1 cellular context compared by ENCODE assay signal in the genomic region with DNA sequence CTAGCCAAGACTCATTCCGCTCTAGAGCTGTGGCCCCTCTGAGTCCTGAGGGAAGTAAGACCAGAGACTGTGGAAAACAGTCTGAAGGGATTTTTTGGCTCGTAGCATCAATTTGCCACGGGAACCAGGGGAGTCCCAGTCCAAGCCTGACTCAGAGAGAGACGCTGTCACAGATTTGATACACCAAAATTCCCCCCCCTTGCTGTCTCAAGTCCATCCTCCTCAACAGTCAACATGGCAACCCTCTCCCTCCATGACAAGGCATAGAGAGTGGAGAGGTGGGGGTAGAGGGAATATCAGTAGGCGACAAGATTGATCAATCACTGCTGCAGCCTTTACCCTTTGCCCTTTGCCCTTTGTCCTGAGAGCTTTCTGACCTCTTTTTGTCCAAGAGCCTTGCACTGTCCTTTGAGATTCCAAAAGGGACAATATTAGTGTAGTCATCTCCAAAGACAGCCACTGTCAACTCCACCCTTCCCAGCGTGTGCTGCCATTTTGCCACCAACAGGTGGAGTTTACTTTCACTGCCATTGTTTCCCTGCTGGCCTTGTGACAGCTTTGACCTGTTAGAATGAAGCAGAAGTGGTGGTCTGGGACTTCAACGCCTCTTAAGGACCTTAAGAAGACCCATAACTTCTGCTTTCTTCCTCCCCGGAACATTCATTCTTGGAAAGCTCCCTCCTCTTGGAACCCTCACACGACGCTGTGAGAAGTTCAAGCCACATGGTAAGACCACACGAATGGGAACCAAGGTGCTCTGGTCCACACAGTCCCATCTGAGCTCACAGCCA.
TF ChIP-seq lines count a peak whose summit lies in the region.

No MANE protein-coding gene starts in this region.

TF ChIP-seq in A549, 52 proteins besides CTCF, POLR2A, EP300 and RAD21 (continued from another document):
- TF ChIP-seq, protein P1, sequence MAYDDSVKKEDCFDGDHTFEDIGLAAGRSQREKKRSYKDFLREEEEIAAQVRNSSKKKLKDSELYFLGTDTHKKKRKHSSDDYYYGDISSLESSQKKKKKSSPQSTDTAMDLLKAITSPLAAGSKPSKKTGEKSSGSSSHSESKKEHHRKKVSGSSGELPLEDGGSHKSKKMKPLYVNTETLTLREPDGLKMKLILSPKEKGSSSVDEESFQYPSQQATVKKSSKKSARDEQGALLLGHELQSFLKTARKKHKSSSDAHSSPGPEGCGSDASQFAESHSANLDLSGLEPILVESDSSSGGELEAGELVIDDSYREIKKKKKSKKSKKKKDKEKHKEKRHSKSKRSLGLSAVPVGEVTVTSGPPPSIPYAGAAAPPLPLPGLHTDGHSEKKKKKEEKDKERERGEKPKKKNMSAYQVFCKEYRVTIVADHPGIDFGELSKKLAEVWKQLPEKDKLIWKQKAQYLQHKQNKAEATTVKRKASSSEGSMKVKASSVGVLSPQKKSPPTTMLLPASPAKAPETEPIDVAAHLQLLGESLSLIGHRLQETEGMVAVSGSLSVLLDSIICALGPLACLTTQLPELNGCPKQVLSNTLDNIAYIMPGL (CRISPR knock-in tag; IDR thresholded peaks at IDR 0.05; ENCODE audit: borderline replicate concordance), result no peak
- TF ChIP-seq MYC (IDR thresholded peaks at IDR 0.05; ENCODE audit: borderline replicate concordance, low read length) (no peak), FOXS1 (CRISPR knock-in tag; IDR thresholded peaks at IDR 0.05) (no peak), KDM1A (IDR thresholded peaks at IDR 0.05; ENCODE audit: low read depth) (no peak), TFCP2L1 (CRISPR knock-in tag; IDR thresholded peaks at IDR 0.05) (no peak), ZNF302 (CRISPR knock-in tag; IDR thresholded peaks at IDR 0.05) (no peak), HDAC2 (IDR thresholded peaks at IDR 0.05) (no peak), HOXB13 (CRISPR knock-in tag; IDR thresholded peaks at IDR 0.05; ENCODE audit: low read depth) (no peak), EHF (CRISPR knock-in tag; IDR thresholded peaks at IDR 0.05) (no peak), POLR2AphosphoS2 (conservative IDR thresholded peaks at IDR 0.05; ENCODE audit: low read length) (no peak), RARB (CRISPR knock-in tag; IDR thresholded peaks at IDR 0.05) (no peak), CBX8 (IDR thresholded peaks at IDR 0.05) (no peak), CHD4 (IDR thresholded peaks at IDR 0.05; ENCODE audit: borderline replicate concordance) (no peak), CBX2 (IDR thresholded peaks at IDR 0.05; ENCODE audit: borderline replicate concordance, low read depth) (no peak), HOXA7 (CRISPR knock-in tag; IDR thresholded peaks at IDR 0.05) (no peak), TP53 (CRISPR knock-in tag; IDR thresholded peaks at IDR 0.05) (no peak)
- TF ChIP-seq, protein P2, sequence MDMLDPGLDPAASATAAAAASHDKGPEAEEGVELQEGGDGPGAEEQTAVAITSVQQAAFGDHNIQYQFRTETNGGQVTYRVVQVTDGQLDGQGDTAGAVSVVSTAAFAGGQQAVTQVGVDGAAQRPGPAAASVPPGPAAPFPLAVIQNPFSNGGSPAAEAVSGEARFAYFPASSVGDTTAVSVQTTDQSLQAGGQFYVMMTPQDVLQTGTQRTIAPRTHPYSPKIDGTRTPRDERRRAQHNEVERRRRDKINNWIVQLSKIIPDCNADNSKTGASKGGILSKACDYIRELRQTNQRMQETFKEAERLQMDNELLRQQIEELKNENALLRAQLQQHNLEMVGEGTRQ (IDR thresholded peaks at IDR 0.05), result no peak
- TF ChIP-seq, protein P3, sequence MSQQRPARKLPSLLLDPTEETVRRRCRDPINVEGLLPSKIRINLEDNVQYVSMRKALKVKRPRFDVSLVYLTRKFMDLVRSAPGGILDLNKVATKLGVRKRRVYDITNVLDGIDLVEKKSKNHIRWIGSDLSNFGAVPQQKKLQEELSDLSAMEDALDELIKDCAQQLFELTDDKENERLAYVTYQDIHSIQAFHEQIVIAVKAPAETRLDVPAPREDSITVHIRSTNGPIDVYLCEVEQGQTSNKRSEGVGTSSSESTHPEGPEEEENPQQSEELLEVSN (IDR thresholded peaks at IDR 0.05; ENCODE audit: borderline replicate concordance, low read depth), result no peak
